Comparison of ENCODE assay signal across 12 cellular contexts in genomic region chr12:68971404-68971803, GRCh38. TPM values are rescaled to one million over a fixed set of nuclear protein-coding genes. Genes with fewer than 3 reads are reported as not detected.
A peak's percentile ranks its signal among the peaks of the same experiment; 100 is the strongest.
DNase-seq lines count a peak whose midpoint lies in the region; ATAC-seq and TF ChIP-seq lines count a peak whose summit lies in the region.
"Had no signal": no experiment of that assay in that cellular context is flagged by ENCODE, and none has a peak within 500 bp of the region (broad histone marks: within the 10 kb centered on the region; RNA-seq: fewer than 3 reads in every experiment).

No MANE protein-coding gene starts in this region.

- H4K20me1 ChIP-seq in PC-9 (ENCODE audit: insufficient read depth) (no peaks in the 10 kb centered on the region), fibroblast of lung (ENCODE audit: control insufficient read depth, extremely low read depth, insufficient read depth, low read length) (no peaks in the 10 kb centered on the region), smooth muscle cell (ENCODE audit: low read depth) (no peaks in the 10 kb centered on the region)

- DNase-seq in GM03348 (ENCODE audit: low spot score) (peak; percentile 71), PC-9 (peak; percentile 15 to 62), fibroblast of lung (ENCODE audit: low read depth in 2 of 2) (peak; percentile 69 to 80), smooth muscle cell (lab: John Stamatoyannopoulos, UW; ENCODE audit: unreplicated experiment) (no peak), KG1 (lab: John Stamatoyannopoulos, UW) (no peak)
- DNase-seq: activated CD8-positive, alpha-beta T cell treated with anti-CD3 and anti-CD28 coated beads, Interleukin-2, amount 10 ng/mL, durations not matched to agents 7 days and 5 days; activated naive CD4-positive, alpha-beta T cell treated with anti-CD3 and anti-CD28 coated beads, Interleukin-2, amount 10 ng/mL, durations not matched to agents 7 days and 5 days; NCI-H187 treated with DMSO at 0.1 percent for 48 hours; T-helper 17 cell had no signal

- H3K36me3 ChIP-seq in PC-9 (ENCODE audit: low read depth), result no peaks in the 10 kb centered on the region
- H3K36me3 ChIP-seq in fibroblast of lung (ENCODE audit: control insufficient read depth, insufficient read depth, low read length), result no peaks in the 10 kb centered on the region
- no peaks in the 10 kb centered on the region for H3K36me3 ChIP-seq in smooth muscle cell (ENCODE audit: low read depth)

- peak overlapping the region; percentile 56; the same call in 1 of the 2 replicates for H2AFZ ChIP-seq in PC-9
- no peak overlapping the region for H2AFZ ChIP-seq in fibroblast of lung (ENCODE audit: low read length)
- no peak overlapping the region for H2AFZ ChIP-seq in smooth muscle cell (ENCODE audit: low read depth)

- H3K4me3 ChIP-seq in PC-9 (peak overlapping the region; percentile 21; the same call in 1 of the 2 replicates), fibroblast of lung (replicated peaks in 1 of 4; ENCODE audit: control extremely low read depth in 1 of 4, insufficient read depth in 1 of 4, low read depth in 3 of 4, low read length in 4 of 4) (no peak overlapping the region), smooth muscle cell (no peak overlapping the region)
- H3K4me3 ChIP-seq: skin epidermis had no signal

- H3K79me2 ChIP-seq in PC-9 (ENCODE audit: low read depth) (no peaks in the 10 kb centered on the region), fibroblast of lung (ENCODE audit: control insufficient read depth, insufficient read depth, low read length) (no peaks in the 10 kb centered on the region), smooth muscle cell (ENCODE audit: low read depth) (no peaks in the 10 kb centered on the region)

- CTCF ChIA-PET in PC-9 (lab: Charles Lee), result interaction anchor here (0.6 kb wide), 1 partner anchor 11 kb away, joined by 3 read pairs; no protein-coding TSS in a partner anchor

- peaks cover 6% of the 10 kb centered on the region; the same call in 1 of the 2 replicates for H3K9me3 ChIP-seq in PC-9 (ENCODE audit: insufficient read depth, low read depth)
- no peaks in the 10 kb centered on the region for H3K9me3 ChIP-seq in fibroblast of lung (ENCODE audit: control insufficient read depth, insufficient read depth, low read depth, low read length)
- H3K9me3 ChIP-seq in smooth muscle cell (replicated peaks; ENCODE audit: low read depth), result no peaks in the 10 kb centered on the region

- H3K27ac ChIP-seq in PC-9 (peak overlapping the region; percentile 89), fibroblast of lung (ENCODE audit: insufficient read depth, low read length) (no peak overlapping the region), smooth muscle cell (ENCODE audit: low read depth) (peak overlapping the region; percentile 85)

- H3K4me1 ChIP-seq in PC-9 (replicated peaks; ENCODE audit: insufficient read depth) (peaks cover 25% of the 10 kb centered on the region), fibroblast of lung (ENCODE audit: control insufficient read depth, extremely low read depth, insufficient read depth, low read length) (no peaks in the 10 kb centered on the region), smooth muscle cell (ENCODE audit: low read depth) (no peaks in the 10 kb centered on the region)

- POLR2A ChIA-PET in PC-9 (lab: Charles Lee; ENCODE audit: unreplicated experiment), result interaction anchor here (0.8 kb wide), 1 partner anchor 13 kb away, joined by 4 read pairs; no protein-coding TSS in a partner anchor

- no peaks in the 10 kb centered on the region; the same call in 1 of the 2 replicates for H3K9me2 ChIP-seq in PC-9 (ENCODE audit: insufficient read depth)

- 65% methylated on average over 8 of the region's 8 CpGs for WGBS in smooth muscle cell (ENCODE audit: low lambda C conversion rate)

- H3K4me2 ChIP-seq in PC-9 (peak overlapping the region; percentile 57), fibroblast of lung (ENCODE audit: extremely low read depth, insufficient read depth, low read length) (peak overlapping the region; percentile 9), smooth muscle cell (peak overlapping the region; percentile 57)

- H3F3A ChIP-seq in PC-9 (ENCODE audit: insufficient read depth, low read depth) (peaks cover 5% of the 10 kb centered on the region; the same call in 1 of the 2 replicates), smooth muscle cell (ENCODE audit: low read depth) (no peaks in the 10 kb centered on the region)

- H3K9ac ChIP-seq in fibroblast of lung (ENCODE audit: insufficient read depth, low read length) (no peak overlapping the region), smooth muscle cell (ENCODE audit: low read depth) (no peak overlapping the region)

- TF ChIP-seq CTCF in PC-9 (conservative IDR thresholded peaks at IDR 0.05) (no peak), fibroblast of lung (conservative IDR thresholded peaks at IDR 0.05 in 1 of 2, IDR thresholded peaks at IDR 0.05 in 1 of 2; ENCODE audit: low read depth in 1 of 2, low read length in 2 of 2) (no peak), smooth muscle cell (IDR thresholded peaks at IDR 0.05; ENCODE audit: borderline replicate concordance, insufficient read depth, poor library complexity, severe bottlenecking) (no peak)

- no TSS peak for BruUV-seq in PC-9 (replicated peaks; lab: Mats Ljungman, UMichigan)

- intact Hi-C loops in PC-9 (cut with micrococcal nuclease; ENCODE audit: unreplicated experiment), result no loop called here

- no peak for ATAC-seq in HG02759 (IDR thresholded peaks at IDR 0.05; ENCODE audit: unreplicated experiment)
- ATAC-seq in GM18511 (IDR thresholded peaks at IDR 0.05; ENCODE audit: unreplicated experiment), result no peak
- ATAC-seq: activated CD8-positive, alpha-beta T cell treated with anti-CD3 and anti-CD28 coated beads, Interleukin-2, amount 10 ng/mL, durations not matched to agents 7 days and 5 days; T-helper 17 cell had no signal

- H3K27me3 ChIP-seq in PC-9 (ENCODE audit: insufficient read depth, low read depth), result no peaks in the 10 kb centered on the region
- no peaks in the 10 kb centered on the region for H3K27me3 ChIP-seq in fibroblast of lung (ENCODE audit: control insufficient read depth, insufficient read depth, low read length)
- no peaks in the 10 kb centered on the region for H3K27me3 ChIP-seq in smooth muscle cell (ENCODE audit: low read depth)

RNA-seq across cellular contexts. Expression of gene CPM, which starts 38.4 kb away (rescaled TPM):
- total RNA-seq in PC-9 (2021) (4.2 and 4.6 TPM in 2 replicates), fibroblast of lung (23.5 and 29.8 TPM in 2 replicates), smooth muscle cell (0.22 and 6.2 TPM in 2 replicates)
- polyA plus RNA-seq in fibroblast of lung (5.3 and 19.4 TPM in 2 replicates), smooth muscle cell (0.57 and 1.2 TPM in 2 replicates)
- polyA plus RNA-seq in fibroblast of lung (2012), result 2.6 and 11.4 TPM in 2 replicates
- 2.8 and 10.0 TPM in 2 replicates for polyA minus RNA-seq in fibroblast of lung (ENCODE audit: low replicate concordance)

Comparison
In these comparisons a context has a peak if more than half of its experiments do, and no peak if none do; other contexts are left out.
1. DNase-seq: peak in GM03348 (single experiment), PC-9 (2 of 2) and fibroblast of lung (2 of 2); none in smooth muscle cell (single experiment) and KG1 (single experiment).
2. Peak in every context shown above with its lines, with median percentiles within 50 percentile points of each other: H3K4me2 ChIP-seq.